1 cellular context compared by ENCODE assay signal in genomic region chr2:48607307-48608014, GRCh38.
TF ChIP-seq lines count a peak whose summit lies in the region.

No MANE protein-coding gene starts in this region.

TF ChIP-seq in K562, 482 proteins besides CTCF, POLR2A, EP300 and RAD21 (continued from another document and continues in another):
- TF ChIP-seq HBP1 (CRISPR knock-in tag; IDR thresholded peaks at IDR 0.05) = no peak
- TF ChIP-seq POLR2H (tag; IDR thresholded peaks at IDR 0.05; ENCODE audit: low read depth) = no peak
- TF ChIP-seq CTCFL (IDR thresholded peaks at IDR 0.05; ENCODE audit: borderline replicate concordance, insufficient read depth, low read depth, low read length, poor library complexity, severe bottlenecking) = no peak
- no peak for TF ChIP-seq MTA2 (IDR thresholded peaks at IDR 0.05; ENCODE audit: low read depth)
- TF ChIP-seq CTBP1 (IDR thresholded peaks at IDR 0.05; ENCODE audit: borderline replicate concordance) = peak; percentile 47; the same call in 1 of the 2 replicates
- TF ChIP-seq RREB1 (CRISPR knock-in tag; IDR thresholded peaks at IDR 0.05) = no peak
- 0 out of 2 replicates have a peak, but pooled peaks have one; percentile 44 for TF ChIP-seq TOE1 (IDR thresholded peaks at IDR 0.05; ENCODE audit: borderline replicate concordance)
- no peak for TF ChIP-seq TOE1 (CRISPR knock-in tag; IDR thresholded peaks at IDR 0.05; ENCODE audit: borderline replicate concordance, low read depth)
- no peak for TF ChIP-seq NFE2L1 (tag; IDR thresholded peaks at IDR 0.05; ENCODE audit: borderline replicate concordance, low read depth)
- TF ChIP-seq PTTG1 (tag; IDR thresholded peaks at IDR 0.05; ENCODE audit: low read depth) = no peak
- no peak for TF ChIP-seq ZFP1 (CRISPR knock-in tag; IDR thresholded peaks at IDR 0.05)
- TF ChIP-seq ZNF431 (CRISPR knock-in tag; IDR thresholded peaks at IDR 0.05) = no peak
- TF ChIP-seq TRIM25 (IDR thresholded peaks at IDR 0.05; ENCODE audit: borderline replicate concordance) = no peak
- no peak for TF ChIP-seq ZNF184 (CRISPR knock-in tag; IDR thresholded peaks at IDR 0.05)
- no peak for TF ChIP-seq FIP1L1 (IDR thresholded peaks at IDR 0.05; ENCODE audit: low read depth, low read length, poor library complexity, severe bottlenecking)
- TF ChIP-seq TEAD1 (CRISPR knock-in tag; IDR thresholded peaks at IDR 0.05) = peak in 1 of 2 experiments; percentile 77; a peak in 1 of 4 replicates
- TF ChIP-seq ATF6 (CRISPR knock-in tag; IDR thresholded peaks at IDR 0.05) = no peak
- TF ChIP-seq RNF219 (CRISPR knock-in tag; IDR thresholded peaks at IDR 0.05) = no peak
- no peak for TF ChIP-seq ZNF398 (CRISPR knock-in tag; IDR thresholded peaks at IDR 0.05)
- no peak for TF ChIP-seq SREBF1 (IDR thresholded peaks at IDR 0.05; ENCODE audit: borderline replicate concordance, low read depth, low read length)
- TF ChIP-seq ZNF551 (CRISPR knock-in tag; IDR thresholded peaks at IDR 0.05) = no peak
- TF ChIP-seq NCOR1 (IDR thresholded peaks at IDR 0.05) = peak; percentile 67
- no peak for TF ChIP-seq USF2 (CRISPR knock-in tag; IDR thresholded peaks at IDR 0.05)
- TF ChIP-seq GABPB1 (CRISPR knock-in tag; IDR thresholded peaks at IDR 0.05) = no peak
- TF ChIP-seq HDAC3 (IDR thresholded peaks at IDR 0.05; ENCODE audit: borderline replicate concordance, partially characterized antibody) = no peak
- TF ChIP-seq RUNX1 (IDR thresholded peaks at IDR 0.05; ENCODE audit: low read depth) = no peak
- no peak for TF ChIP-seq RBM14 (IDR thresholded peaks at IDR 0.05; ENCODE audit: borderline replicate concordance, insufficient read depth, low read depth, low read length)
- no peak for TF ChIP-seq ZMIZ1 (IDR thresholded peaks at IDR 0.05; ENCODE audit: low read depth in 2 of 2, low read length in 2 of 2)
- TF ChIP-seq ETS1 (conservative IDR thresholded peaks at IDR 0.05; ENCODE audit: control insufficient read depth, low read depth, low read length) = no peak
- no peak for TF ChIP-seq COPS2 (conservative IDR thresholded peaks at IDR 0.05)
- TF ChIP-seq ELF4 (CRISPR knock-in tag; IDR thresholded peaks at IDR 0.05) = no peak
- TF ChIP-seq SMAD2 (IDR thresholded peaks at IDR 0.05; ENCODE audit: low read depth, low read length) = no peak
- TF ChIP-seq HDAC8 (tag; IDR thresholded peaks at IDR 0.05) = no peak
- no peak for TF ChIP-seq ZNF77 (CRISPR knock-in tag; IDR thresholded peaks at IDR 0.05)
- TF ChIP-seq ZNF75A (CRISPR knock-in tag; IDR thresholded peaks at IDR 0.05) = no peak
